In genomic region chr17:21551081-21551881, GRCh38 we compare ENCODE assay signal across 8 cellular contexts.
A peak's percentile ranks its signal among the peaks of the same experiment; 100 is the strongest.
DNase-seq lines count a peak whose midpoint lies in the region; ATAC-seq, FAIRE-seq and TF ChIP-seq lines count a peak whose summit lies in the region.

No MANE protein-coding gene starts in this region.

- H3K36me3 Mint-ChIP-seq in activated T-helper 17 cell treated with anti-CD3 and anti-CD28 coated beads, Interleukin-2, amount 50 U/mL, for 72 hours (ENCODE audit: low read depth) = peaks cover 26% of the 10 kb centered on the region
- peaks cover 7% of the 10 kb centered on the region for H3K36me3 Mint-ChIP-seq in natural killer cell
- peaks cover 11% of the 10 kb centered on the region for H3K36me3 Mint-ChIP-seq in stimulated activated memory B cell treated with anti-CD40 and anti-IgM and Interleukin-4, amounts not matched to agents 10 μg/mL and 1 μg/mL and 100 μg/mL, for 72 hours

- peak; percentile 82 for ATAC-seq in activated T-helper 17 cell treated with anti-CD3 and anti-CD28 coated beads, Interleukin-2, amount 50 U/mL, for 72 hours (replicated peaks)
- ATAC-seq in natural killer cell = peak; percentile 94 to 96 (median 95)
- ATAC-seq in stimulated activated memory B cell treated with anti-CD40 and anti-IgM and Interleukin-4, amounts not matched to agents 10 μg/mL and 1 μg/mL and 100 μg/mL, for 72 hours = peak; percentile 98

- peaks cover 13% of the 10 kb centered on the region for H3K4me1 Mint-ChIP-seq in activated T-helper 17 cell treated with anti-CD3 and anti-CD28 coated beads, Interleukin-2, amount 50 U/mL, for 72 hours
- peaks cover 8 to 20% of the 10 kb centered on the region in 2 donors for H3K4me1 Mint-ChIP-seq in natural killer cell
- peaks cover 17% of the 10 kb centered on the region for H3K4me1 Mint-ChIP-seq in stimulated activated memory B cell treated with anti-CD40 and anti-IgM and Interleukin-4, amounts not matched to agents 10 μg/mL and 1 μg/mL and 100 μg/mL, for 72 hours

- no peak overlapping the region for H3K27ac Mint-ChIP-seq in activated T-helper 17 cell treated with anti-CD3 and anti-CD28 coated beads, Interleukin-2, amount 50 U/mL, for 72 hours
- peak overlapping the region in 1 of 2 donors; percentile 58 for H3K27ac Mint-ChIP-seq in natural killer cell
- no peak overlapping the region for H3K27ac Mint-ChIP-seq in stimulated activated memory B cell treated with anti-CD40 and anti-IgM and Interleukin-4, amounts not matched to agents 10 μg/mL and 1 μg/mL and 100 μg/mL, for 72 hours

- DNase-seq in GM12864 (ENCODE audit: low read depth) (no peak), HL-60 (ENCODE audit: low read depth in 1 of 2, low spot score in 1 of 2) (peak; percentile 7 to 37), RCC 7860 (ENCODE audit: low spot score) (peak; percentile 38), fibroblast of mammary gland (ENCODE audit: low read depth) (peak; percentile 87), natural killer cell (peak; percentile 74), OCI-M2 (lab: John Stamatoyannopoulos, UW; ENCODE audit: unreplicated experiment) (no peak)

- peak overlapping the region; percentile 74 for H3K4me3 Mint-ChIP-seq in activated T-helper 17 cell treated with anti-CD3 and anti-CD28 coated beads, Interleukin-2, amount 50 U/mL, for 72 hours
- peak overlapping the region; percentile 76 for H3K4me3 Mint-ChIP-seq in natural killer cell
- peak overlapping the region; percentile 88 for H3K4me3 Mint-ChIP-seq in stimulated activated memory B cell treated with anti-CD40 and anti-IgM and Interleukin-4, amounts not matched to agents 10 μg/mL and 1 μg/mL and 100 μg/mL, for 72 hours

- H3K9me3 Mint-ChIP-seq in activated T-helper 17 cell treated with anti-CD3 and anti-CD28 coated beads, Interleukin-2, amount 50 U/mL, for 72 hours = peaks cover 5% of the 10 kb centered on the region
- peaks cover 2 to 4% of the 10 kb centered on the region in 2 donors for H3K9me3 Mint-ChIP-seq in natural killer cell
- H3K9me3 Mint-ChIP-seq in stimulated activated memory B cell treated with anti-CD40 and anti-IgM and Interleukin-4, amounts not matched to agents 10 μg/mL and 1 μg/mL and 100 μg/mL, for 72 hours = peaks cover 5% of the 10 kb centered on the region

- H3K4me3 ChIP-seq in GM12864 (ENCODE audit: low read depth, low read length) = peak overlapping the region; percentile 79
- peak overlapping the region; percentile 40 for H3K4me3 ChIP-seq in HL-60 (replicated peaks; ENCODE audit: insufficient read depth, low read length)
- H3K4me3 ChIP-seq in fibroblast of mammary gland (ENCODE audit: control insufficient read depth, low read depth, low read length) = peak overlapping the region; percentile 68

- intact Hi-C loops in natural killer cell (cut with micrococcal nuclease) = no loop called here

- no peaks in the 10 kb centered on the region for H3K27me3 ChIP-seq in HL-60 (ENCODE audit: insufficient read depth, poor library complexity, severe bottlenecking)

- no peak for FAIRE-seq in RCC 7860 (lab: Jason Lieb, UNC)

- H3K27ac ChIP-seq in HL-60 (replicated peaks) = no peak overlapping the region

- TF ChIP-seq CTCF in GM12864 (IDR thresholded peaks at IDR 0.05; ENCODE audit: low read depth, low read length, missing control alignments) (no peak), HL-60 (IDR thresholded peaks at IDR 0.05; ENCODE audit: insufficient read depth, low read length) (no peak), fibroblast of mammary gland (conservative IDR thresholded peaks at IDR 0.05; ENCODE audit: control insufficient read depth, insufficient read depth, low read depth, low read length) (no peak), natural killer cell (IDR thresholded peaks at IDR 0.05) (no peak)

- peaks cover 9% of the 10 kb centered on the region for H3K27me3 Mint-ChIP-seq in activated T-helper 17 cell treated with anti-CD3 and anti-CD28 coated beads, Interleukin-2, amount 50 U/mL, for 72 hours
- peaks cover 22 to 50% of the 10 kb centered on the region in 2 donors for H3K27me3 Mint-ChIP-seq in natural killer cell (ENCODE audit: low read depth in 2 of 2)
- H3K27me3 Mint-ChIP-seq in stimulated activated memory B cell treated with anti-CD40 and anti-IgM and Interleukin-4, amounts not matched to agents 10 μg/mL and 1 μg/mL and 100 μg/mL, for 72 hours = peaks cover 6% of the 10 kb centered on the region

Comparison
In these comparisons a context has a peak if more than half of its experiments do, and no peak if none do; other contexts are left out.
1. DNase-seq: peak in HL-60 (2 of 2), RCC 7860 (single experiment), fibroblast of mammary gland (single experiment) and natural killer cell (single experiment); none in GM12864 (single experiment) and OCI-M2 (single experiment).
2. Peak in every context shown above with its lines, with median percentiles within 50 percentile points of each other: H3K4me3 ChIP-seq, ATAC-seq and H3K4me3 Mint-ChIP-seq.